Comparison of ENCODE assay signal across 13 cellular contexts in the genomic region with DNA sequence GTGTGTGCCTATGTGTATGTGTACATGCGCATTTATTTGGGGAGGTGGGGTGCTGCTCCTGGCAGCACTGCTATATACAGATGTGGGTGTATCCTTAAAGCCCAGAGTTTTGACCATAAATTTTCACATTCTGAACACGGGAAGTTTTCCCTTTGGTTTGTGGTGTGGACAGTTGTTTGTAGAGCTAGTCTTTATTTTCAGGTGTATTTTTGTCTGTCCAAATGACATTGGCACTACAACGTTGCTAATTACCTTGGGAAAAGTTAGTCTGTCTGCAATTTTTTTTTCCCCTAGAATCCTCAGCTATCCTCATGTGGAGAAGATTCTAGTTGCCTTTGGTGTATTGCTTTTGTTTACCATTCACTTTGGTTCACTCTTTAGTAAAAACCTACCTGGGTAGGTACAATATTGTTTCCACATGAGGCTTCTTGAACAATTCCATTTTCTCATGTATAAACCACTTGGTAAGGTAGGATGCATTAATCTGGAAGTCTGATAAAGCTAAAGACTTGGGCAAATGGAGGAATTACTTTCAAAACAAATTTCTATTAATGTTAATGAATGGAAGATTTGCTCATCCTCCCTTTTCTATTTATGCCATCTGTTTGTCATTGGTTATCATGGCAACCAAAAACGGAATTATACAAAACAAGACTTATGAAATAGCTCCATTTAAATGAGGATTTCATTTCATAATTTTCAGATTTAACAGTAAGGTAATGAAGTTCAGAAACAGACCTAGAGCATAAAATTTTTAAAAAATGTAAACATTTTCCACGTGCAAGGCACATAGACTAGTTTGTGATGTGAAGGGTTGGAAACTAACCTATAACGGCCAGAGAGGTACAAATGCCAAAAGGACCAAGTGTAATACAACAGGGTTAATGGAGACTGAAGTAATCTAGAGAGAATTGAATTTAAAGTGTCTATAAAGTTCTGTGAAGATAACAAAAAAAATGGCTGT. TPM values are rescaled to one million over a fixed set of nuclear protein-coding genes. Genes with fewer than 3 reads are reported as not detected.
DNase-seq lines count a peak whose midpoint lies in the region; TF ChIP-seq lines count a peak whose summit lies in the region.
"Had no signal": no experiment of that assay in that cellular context is flagged by ENCODE, and none has a peak within 500 bp of the region (broad histone marks: within the 10 kb centered on the region; RNA-seq: fewer than 3 reads in every experiment).

No MANE protein-coding gene starts in this region.

- H3K27me3 ChIP-seq in rectal smooth muscle tissue (ENCODE audit: control insufficient read depth, insufficient read depth, low read length), result no peaks in the 10 kb centered on the region
- H3K27me3 ChIP-seq: Peyer's patch had no signal

- peak overlapping the region; percentile 45 for H3K4me3 ChIP-seq in fibroblast of the aortic adventitia (ENCODE audit: low read depth, low read length)
- H3K4me3 ChIP-seq in rectal smooth muscle tissue (ENCODE audit: low read length), result no peak overlapping the region

- H3K4me1 ChIP-seq in rectal smooth muscle tissue (ENCODE audit: control insufficient read depth, insufficient read depth, low read length), result peaks cover 7% of the 10 kb centered on the region
- H3K4me1 ChIP-seq: Peyer's patch had no signal

- no peak overlapping the region for H3K9ac ChIP-seq in rectal smooth muscle tissue (ENCODE audit: low read length)

- no peaks in the 10 kb centered on the region for H3K9me3 Mint-ChIP-seq in activated T-helper 2 cell treated with anti-CD3 and anti-CD28 coated beads, Interferon-gamma antibody, Interleukin-2, Interleukin-4, amounts not matched to agents 10 μg/mL and 5 μg/mL and 100 μg/mL, durations not matched to agents 14 hours and 24 hours and 36 hours
- H3K9me3 Mint-ChIP-seq: activated B cell treated with CpG ODN at 0.5 μM for 24 hours, IgD-negative memory B cell had no signal

- no peak for TF ChIP-seq CTCF in fibroblast of the aortic adventitia (IDR thresholded peaks at IDR 0.05; ENCODE audit: insufficient read depth, low read length)

- peaks cover 5% of the 10 kb centered on the region for H3K4me1 Mint-ChIP-seq in activated T-helper 2 cell treated with anti-CD3 and anti-CD28 coated beads, Interferon-gamma antibody, Interleukin-2, Interleukin-4, amounts not matched to agents 10 μg/mL and 5 μg/mL and 100 μg/mL, durations not matched to agents 14 hours and 24 hours and 36 hours (ENCODE audit: low read depth)

- intact Hi-C loops in activated T-helper 2 cell treated with anti-CD3 and anti-CD28 coated beads, Interferon-gamma antibody, Interleukin-2, Interleukin-4, amounts not matched to agents 10 μg/mL and 5 μg/mL and 100 μg/mL, durations not matched to agents 14 hours and 24 hours and 36 hours (cut with micrococcal nuclease), result no loop called here

- H3K27ac ChIP-seq in rectal smooth muscle tissue (ENCODE audit: low read depth, low read length), result peak overlapping the region; percentile 57

- no peaks in the 10 kb centered on the region for H3K36me3 ChIP-seq in rectal smooth muscle tissue (ENCODE audit: control insufficient read depth, insufficient read depth, low read length)
- H3K36me3 ChIP-seq: Peyer's patch had no signal

- CTCF ChIA-PET in HEK293T (lab: Yijun Ruan, JAX), result interaction anchor here (1.7 kb wide), 1 partner anchor 32 kb away, joined by 3 read pairs; no protein-coding TSS in a partner anchor

- H3K4me3 Mint-ChIP-seq in activated T-helper 2 cell treated with anti-CD3 and anti-CD28 coated beads, Interferon-gamma antibody, Interleukin-2, Interleukin-4, amounts not matched to agents 10 μg/mL and 5 μg/mL and 100 μg/mL, durations not matched to agents 14 hours and 24 hours and 36 hours (ENCODE audit: low read depth), result no peak overlapping the region
- H3K4me3 Mint-ChIP-seq: activated B cell treated with CpG ODN at 0.5 μM for 24 hours; CD8-positive, alpha-beta memory T cell; IgD-negative memory B cell had no signal

- H3K27me3 Mint-ChIP-seq in activated T-helper 2 cell treated with anti-CD3 and anti-CD28 coated beads, Interferon-gamma antibody, Interleukin-2, Interleukin-4, amounts not matched to agents 10 μg/mL and 5 μg/mL and 100 μg/mL, durations not matched to agents 14 hours and 24 hours and 36 hours (ENCODE audit: low read depth), result peaks cover 57% of the 10 kb centered on the region

- no peaks in the 10 kb centered on the region for H3K36me3 Mint-ChIP-seq in activated T-helper 2 cell treated with anti-CD3 and anti-CD28 coated beads, Interferon-gamma antibody, Interleukin-2, Interleukin-4, amounts not matched to agents 10 μg/mL and 5 μg/mL and 100 μg/mL, durations not matched to agents 14 hours and 24 hours and 36 hours (ENCODE audit: low read depth)
- H3K36me3 Mint-ChIP-seq: CD8-positive, alpha-beta memory T cell; IgD-negative memory B cell had no signal

- no peak overlapping the region for H3K27ac Mint-ChIP-seq in activated T-helper 2 cell treated with anti-CD3 and anti-CD28 coated beads, Interferon-gamma antibody, Interleukin-2, Interleukin-4, amounts not matched to agents 10 μg/mL and 5 μg/mL and 100 μg/mL, durations not matched to agents 14 hours and 24 hours and 36 hours
- H3K27ac Mint-ChIP-seq: activated B cell treated with CpG ODN at 0.5 μM for 24 hours; CD8-positive, alpha-beta memory T cell; IgD-negative memory B cell had no signal

- DNase-seq in EL (peak; percentile 72), SW 1271 (lab: John Stamatoyannopoulos, UW) (peak; percentile 10 to 45), fibroblast of the aortic adventitia (ENCODE audit: low read depth) (peak; percentile 84), NCI-H1092 treated with DMSO at 0.1 percent for 48 hours (lab: John Stamatoyannopoulos, UW) (no peak), HEK293T (ENCODE audit: extremely low spot score) (no peak)
- no peak for DNase-seq in activated CD4-positive, alpha-beta T cell treated with anti-CD3 and anti-CD28 coated beads, Interleukin-2, amount 50 U/mL, for 1 hour
- DNase-seq in activated T-helper 2 cell treated with anti-CD3 and anti-CD28 coated beads, Interferon-gamma antibody, Interleukin-2, Interleukin-4, amounts not matched to agents 10 μg/mL and 5 μg/mL and 100 μg/mL, durations not matched to agents 14 hours and 24 hours and 36 hours (ENCODE audit: low spot score), result no peak
- DNase-seq: activated B cell treated with CpG ODN at 0.5 μM for 24 hours; CD8-positive, alpha-beta memory T cell; Peyer's patch; right cardiac atrium had no signal

- POLR2A ChIA-PET in HEK293T (lab: Yijun Ruan, JAX), result no interaction called here

TF ChIP-seq in HEK293T, 16 proteins besides CTCF, POLR2A, EP300 and RAD21:
- TF ChIP-seq BHLHE40 (IDR thresholded peaks at IDR 0.05; ENCODE audit: borderline replicate concordance), result no peak
- TF ChIP-seq NFRKB (IDR thresholded peaks at IDR 0.05), result no peak
- TF ChIP-seq FOXK2 (IDR thresholded peaks at IDR 0.05), result no peak
- no peak for TF ChIP-seq FOXM1 (IDR thresholded peaks at IDR 0.05; ENCODE audit: borderline replicate concordance)
- TF ChIP-seq ARNT (IDR thresholded peaks at IDR 0.05), result no peak
- TF ChIP-seq SP1 (IDR thresholded peaks at IDR 0.05), result no peak
- no peak for TF ChIP-seq SUZ12 (IDR thresholded peaks at IDR 0.05)
- TF ChIP-seq LEF1 (IDR thresholded peaks at IDR 0.05; ENCODE audit: borderline replicate concordance), result no peak
- no peak for TF ChIP-seq CTBP1 (IDR thresholded peaks at IDR 0.05; ENCODE audit: borderline replicate concordance)
- TF ChIP-seq FOXA1 (IDR thresholded peaks at IDR 0.05), result no peak
- no peak for TF ChIP-seq ELF4 (IDR thresholded peaks at IDR 0.05)
- TF ChIP-seq L3MBTL2 (conservative IDR thresholded peaks at IDR 0.05), result no peak
- no peak for TF ChIP-seq HDGF (IDR thresholded peaks at IDR 0.05; ENCODE audit: borderline replicate concordance)
- no peak for TF ChIP-seq ZNF384 (IDR thresholded peaks at IDR 0.05)
- TF ChIP-seq, protein P1, sequence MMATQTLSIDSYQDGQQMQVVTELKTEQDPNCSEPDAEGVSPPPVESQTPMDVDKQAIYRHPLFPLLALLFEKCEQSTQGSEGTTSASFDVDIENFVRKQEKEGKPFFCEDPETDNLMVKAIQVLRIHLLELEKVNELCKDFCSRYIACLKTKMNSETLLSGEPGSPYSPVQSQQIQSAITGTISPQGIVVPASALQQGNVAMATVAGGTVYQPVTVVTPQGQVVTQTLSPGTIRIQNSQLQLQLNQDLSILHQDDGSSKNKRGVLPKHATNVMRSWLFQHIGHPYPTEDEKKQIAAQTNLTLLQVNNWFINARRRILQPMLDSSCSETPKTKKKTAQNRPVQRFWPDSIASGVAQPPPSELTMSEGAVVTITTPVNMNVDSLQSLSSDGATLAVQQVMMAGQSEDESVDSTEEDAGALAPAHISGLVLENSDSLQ (IDR thresholded peaks at IDR 0.05), result no peak
- TF ChIP-seq TARDBP (IDR thresholded peaks at IDR 0.05), result no peak

RNA-seq across cellular contexts. Expression of a gene that starts 3.9 kb away (rescaled TPM):
- total RNA-seq in fibroblast of the aortic adventitia (ENCODE audit: low replicate concordance), result 15.9 and 118 TPM in 2 replicates
- not detected in 2 replicates for total RNA-seq in activated T-helper 2 cell treated with anti-CD3 and anti-CD28 coated beads, Interferon-gamma antibody, Interleukin-2, Interleukin-4, amounts not matched to agents 10 μg/mL and 5 μg/mL and 100 μg/mL, durations not matched to agents 14 hours and 24 hours and 36 hours
- total RNA-seq: CD8-positive, alpha-beta memory T cell had no signal

Comparison
In these comparisons a context has a peak if more than half of its experiments do, and no peak if none do; other contexts are left out.
1. DNase-seq: peak in EL (single experiment), SW 1271 (2 of 2) and fibroblast of the aortic adventitia (single experiment); none in activated CD4-positive, alpha-beta T cell treated with anti-CD3 and anti-CD28 coated beads, Interleukin-2, amount 50 U/mL, for 1 hour (single experiment), NCI-H1092 treated with DMSO at 0.1 percent for 48 hours (single experiment), HEK293T (single experiment) and activated T-helper 2 cell treated with anti-CD3 and anti-CD28 coated beads, Interferon-gamma antibody, Interleukin-2, Interleukin-4, amounts not matched to agents 10 μg/mL and 5 μg/mL and 100 μg/mL, durations not matched to agents 14 hours and 24 hours and 36 hours (single experiment).
2. RNA of a gene that starts 3.9 kb away (total RNA-seq): 15.9 to 118 TPM in fibroblast of the aortic adventitia; not detected in activated T-helper 2 cell treated with anti-CD3 and anti-CD28 coated beads, Interferon-gamma antibody, Interleukin-2, Interleukin-4, amounts not matched to agents 10 μg/mL and 5 μg/mL and 100 μg/mL, durations not matched to agents 14 hours and 24 hours and 36 hours; every median in the first group is over 10 times any median in the second.